ENCODE assay signal across 8 cellular contexts in the genomic region with DNA sequence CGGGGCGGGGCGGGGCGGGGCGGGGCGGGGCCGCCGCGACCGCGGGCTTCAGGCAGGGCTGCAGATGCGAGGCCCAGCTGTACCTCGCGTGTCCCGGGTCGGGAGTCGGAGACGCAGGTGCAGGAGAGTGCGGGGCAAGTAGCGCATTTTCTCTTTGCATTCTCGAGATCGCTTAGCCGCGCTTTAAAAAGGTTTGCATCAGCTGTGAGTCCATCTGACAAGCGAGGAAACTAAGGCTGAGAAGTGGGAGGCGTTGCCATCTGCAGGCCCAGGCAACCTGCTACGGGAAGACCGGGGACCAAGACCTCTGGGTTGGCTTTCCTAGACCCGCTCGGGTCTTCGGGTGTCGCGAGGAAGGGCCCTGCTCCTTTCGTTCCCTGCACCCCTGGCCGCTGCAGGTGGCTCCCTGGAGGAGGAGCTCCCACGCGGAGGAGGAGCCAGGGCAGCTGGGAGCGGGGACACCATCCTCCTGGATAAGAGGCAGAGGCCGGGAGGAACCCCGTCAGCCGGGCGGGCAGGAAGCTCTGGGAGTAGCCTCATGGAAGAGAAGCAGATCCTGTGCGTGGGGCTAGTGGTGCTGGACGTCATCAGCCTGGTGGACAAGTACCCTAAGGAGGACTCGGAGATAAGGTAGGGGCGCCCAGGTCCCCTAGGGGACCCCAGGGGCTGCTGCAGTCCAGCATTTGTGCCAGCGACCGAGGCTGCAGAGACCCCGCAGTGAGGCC. TPM values are rescaled to one million over a fixed set of nuclear protein-coding genes. Genes with fewer than 3 reads are reported as not detected.
A peak's percentile ranks its signal among the peaks of the same experiment; 100 is the strongest.
DNase-seq lines count a peak whose midpoint lies in the region; ATAC-seq and TF ChIP-seq lines count a peak whose summit lies in the region.

Gene KHK (plus strand): TSS at position 51 of the 725 bp plus-strand sequence. CDS start 488 bp downstream, at position 539.

- H3K27ac Mint-ChIP-seq in CD4-positive, CD25-positive, alpha-beta regulatory T cell = peak within 1 kb of the TSS; percentile 76 to 82 (median 78)
- peak within 1 kb of the TSS; percentile 88 for H3K27ac Mint-ChIP-seq in T-helper 2 cell treated with Interferon-gamma antibody and Interleukin-4, amounts not matched to agents 5 μg/mL and 100 μg/mL, for 36 hours

- WGBS in esophagus squamous epithelium, 2 donors = 9 to 10% methylated on average over 6 to 9 of the region's 49 CpGs

- no peaks in the 10 kb centered on the region for H3K27me3 ChIP-seq in CD4-positive, CD25-positive, alpha-beta regulatory T cell (ENCODE audit: control insufficient read depth, insufficient read depth, low read length)
- H3K27me3 ChIP-seq in HUES6 (ENCODE audit: control insufficient read depth, insufficient read depth, low read length) (peaks cover 10% of the 10 kb centered on the region; the same call in 1 of the 2 replicates), esophagus squamous epithelium (no peaks in the 10 kb centered on the region), neutrophil (no peaks in the 10 kb centered on the region)

- no peaks in the 10 kb centered on the region for H3K9me3 Mint-ChIP-seq in CD4-positive, CD25-positive, alpha-beta regulatory T cell
- H3K9me3 Mint-ChIP-seq in T-helper 2 cell treated with Interferon-gamma antibody and Interleukin-4, amounts not matched to agents 5 μg/mL and 100 μg/mL, for 36 hours = no peaks in the 10 kb centered on the region

- H3K4me1 Mint-ChIP-seq in CD4-positive, CD25-positive, alpha-beta regulatory T cell = peaks cover 3 to 27% (median 9%) of the 10 kb centered on the region in 4 donors
- H3K4me1 Mint-ChIP-seq in T-helper 2 cell treated with Interferon-gamma antibody and Interleukin-4, amounts not matched to agents 5 μg/mL and 100 μg/mL, for 36 hours (ENCODE audit: low read depth) = peaks cover 28% of the 10 kb centered on the region

- no peak for TF ChIP-seq CTCF in esophagus squamous epithelium (IDR thresholded peaks at IDR 0.05)
- no peak for TF ChIP-seq CTCF in neutrophil (IDR thresholded peaks at IDR 0.05)

- H3K9me3 ChIP-seq in CD4-positive, CD25-positive, alpha-beta regulatory T cell (ENCODE audit: control insufficient read depth in 2 of 2, low read length in 2 of 2) = no peaks in the 10 kb centered on the region
- no peaks in the 10 kb centered on the region for H3K9me3 ChIP-seq in HUES6 (ENCODE audit: control insufficient read depth, insufficient read depth, low read depth, low read length)
- no peaks in the 10 kb centered on the region for H3K9me3 ChIP-seq in esophagus squamous epithelium
- H3K9me3 ChIP-seq in neutrophil = no peaks in the 10 kb centered on the region

- TF ChIP-seq POLR2A in esophagus squamous epithelium (IDR thresholded peaks at IDR 0.05) = no peak

- peak within 1 kb of the TSS; percentile 72 for H3K4me3 ChIP-seq in CD4-positive, CD25-positive, alpha-beta regulatory T cell (ENCODE audit: low read depth, low read length)
- peak within 1 kb of the TSS; percentile 64 for H3K4me3 ChIP-seq in HUES6 (ENCODE audit: low read depth, low read length)
- H3K4me3 ChIP-seq in esophagus squamous epithelium = peak within 1 kb of the TSS; percentile 59 to 75 (median 72)
- H3K4me3 ChIP-seq in neutrophil (ENCODE audit: low read depth in 1 of 2, low read length in 1 of 2) = peak within 1 kb of the TSS; percentile 77 to 87

- H3K9ac ChIP-seq in HUES6 (ENCODE audit: low read length) = peak within 1 kb of the TSS; percentile 47

- no peak for DNase-seq in CD4-positive, CD25-positive, alpha-beta regulatory T cell
- DNase-seq in T-helper 2 cell treated with Interferon-gamma antibody and Interleukin-4, amounts not matched to agents 5 μg/mL and 100 μg/mL, for 36 hours (ENCODE audit: low spot score) = no peak
- DNase-seq in esophagus squamous epithelium (lab: John Stamatoyannopoulos, UW) (no peak), NOMO-1 (lab: John Stamatoyannopoulos, UW; ENCODE audit: unreplicated experiment in 2 of 2) (no peak)

- no peaks in the 10 kb centered on the region for H3K36me3 Mint-ChIP-seq in CD4-positive, CD25-positive, alpha-beta regulatory T cell
- peaks cover 2% of the 10 kb centered on the region for H3K36me3 Mint-ChIP-seq in T-helper 2 cell treated with Interferon-gamma antibody and Interleukin-4, amounts not matched to agents 5 μg/mL and 100 μg/mL, for 36 hours (ENCODE audit: low read depth)

- peaks cover 27% of the 10 kb centered on the region for H3K4me1 ChIP-seq in CD4-positive, CD25-positive, alpha-beta regulatory T cell (ENCODE audit: control insufficient read depth, insufficient read depth, low read length, poor library complexity, severe bottlenecking)
- 0 out of 2 replicates have a peak, but pooled peaks cover 7% of the 10 kb centered on the region for H3K4me1 ChIP-seq in HUES6 (ENCODE audit: control insufficient read depth, insufficient read depth, low read length)
- H3K4me1 ChIP-seq in esophagus squamous epithelium = peaks cover 17 to 53% (median 17%) of the 10 kb centered on the region in 3 donors
- H3K4me1 ChIP-seq in neutrophil (ENCODE audit: control insufficient read depth in 1 of 2, insufficient read depth in 1 of 2, low read depth in 1 of 2, low read length in 1 of 2) = peaks cover 32 to 38% of the 10 kb centered on the region in 2 experiments

- peak within 1 kb of the TSS; percentile 86 for H3K27ac ChIP-seq in CD4-positive, CD25-positive, alpha-beta regulatory T cell (ENCODE audit: insufficient read depth, low read length, poor library complexity, severe bottlenecking)
- H3K27ac ChIP-seq in HUES6 (ENCODE audit: low read depth, low read length) (peak within 1 kb of the TSS; percentile 41; the same call in 1 of the 2 replicates), esophagus squamous epithelium (peak within 1 kb of the TSS; percentile 86 to 96 (median 90)), neutrophil (peak within 1 kb of the TSS; percentile 82)

- H3K36me3 ChIP-seq in CD4-positive, CD25-positive, alpha-beta regulatory T cell (ENCODE audit: control insufficient read depth, insufficient read depth, low read length) = no peaks in the 10 kb centered on the region
- H3K36me3 ChIP-seq in HUES6 (ENCODE audit: control insufficient read depth, insufficient read depth, low read length) (no peaks in the 10 kb centered on the region), esophagus squamous epithelium (no peaks in the 10 kb centered on the region), neutrophil (no peaks in the 10 kb centered on the region)

- no peak for ATAC-seq in CD4-positive, CD25-positive, alpha-beta regulatory T cell (ENCODE audit: low read depth in 2 of 2)
- peak; percentile 6 for ATAC-seq in GM18867 (IDR thresholded peaks at IDR 0.05; ENCODE audit: unreplicated experiment)
- no peak for ATAC-seq in HG03159 (IDR thresholded peaks at IDR 0.05; ENCODE audit: unreplicated experiment)

- H3K27me3 Mint-ChIP-seq in CD4-positive, CD25-positive, alpha-beta regulatory T cell = no peaks in the 10 kb centered on the region
- no peaks in the 10 kb centered on the region for H3K27me3 Mint-ChIP-seq in T-helper 2 cell treated with Interferon-gamma antibody and Interleukin-4, amounts not matched to agents 5 μg/mL and 100 μg/mL, for 36 hours (ENCODE audit: low read depth)

- H3K4me3 Mint-ChIP-seq in CD4-positive, CD25-positive, alpha-beta regulatory T cell = peak within 1 kb of the TSS; percentile 82 to 90 (median 86)
- peak within 1 kb of the TSS; percentile 91 for H3K4me3 Mint-ChIP-seq in T-helper 2 cell treated with Interferon-gamma antibody and Interleukin-4, amounts not matched to agents 5 μg/mL and 100 μg/mL, for 36 hours

- intact Hi-C loops in esophagus squamous epithelium (cut with DNase I) = loop anchor here (5.0 kb wide), 1 partner anchor 125 kb away; no protein-coding TSS in a partner anchor

RNA-seq across cellular contexts. Expression of gene KHK, which starts in this region (rescaled TPM):
- 5.3 TPM for total RNA-seq in CD4-positive, CD25-positive, alpha-beta regulatory T cell
- polyA plus RNA-seq in CD4-positive, CD25-positive, alpha-beta regulatory T cell = 1 to 10 TPM; 3.4 to 6.6 (median 6.0) TPM
- total RNA-seq in esophagus squamous epithelium = 1 to 10 TPM; 1.3 to 1.9 (median 1.4) TPM
